In genomic region chr3:151895478-151895877, GRCh38 we compare ENCODE assay signal across 2 cellular contexts.
TF ChIP-seq lines count a peak whose summit lies in the region.

No MANE protein-coding gene starts in this region.

TF ChIP-seq in IMR-90, 13 proteins besides CTCF, POLR2A, EP300 and RAD21:
- TF ChIP-seq BHLHE40 (IDR thresholded peaks at IDR 0.05; ENCODE audit: low read depth, low read length) (no peak), MAZ (IDR thresholded peaks at IDR 0.05; ENCODE audit: borderline replicate concordance, low read depth, low read length) (no peak), RFX5 (IDR thresholded peaks at IDR 0.05; ENCODE audit: low read depth, low read length) (no peak), RCOR1 (IDR thresholded peaks at IDR 0.05; ENCODE audit: insufficient replicate concordance, low read length) (no peak), USF2 (IDR thresholded peaks at IDR 0.05; ENCODE audit: low read depth, low read length) (no peak), CHD1 (IDR thresholded peaks at IDR 0.05; ENCODE audit: low read depth, low read length) (no peak), MAFK (IDR thresholded peaks at IDR 0.05; ENCODE audit: low read depth, low read length) (no peak), CEBPB (IDR thresholded peaks at IDR 0.05; ENCODE audit: low read depth, low read length) (no peak), MXI1 (IDR thresholded peaks at IDR 0.05; ENCODE audit: borderline replicate concordance, low read depth, low read length) (no peak), SMC3 (IDR thresholded peaks at IDR 0.05; ENCODE audit: low read depth, low read length) (no peak), NFE2L2 (IDR thresholded peaks at IDR 0.05; ENCODE audit: low read depth, low read length) (no peak), ELK1 (IDR thresholded peaks at IDR 0.05; ENCODE audit: borderline replicate concordance, low read depth, low read length) (no peak), FOS (IDR thresholded peaks at IDR 0.05; ENCODE audit: low read depth, low read length) (no peak)

TF ChIP-seq in K562, 482 proteins besides CTCF, POLR2A, EP300 and RAD21:
- no peak for TF ChIP-seq RREB1 (CRISPR knock-in tag; IDR thresholded peaks at IDR 0.05)
- no peak for TF ChIP-seq MAX (CRISPR knock-in tag; IDR thresholded peaks at IDR 0.05)
- no peak for TF ChIP-seq MECOM (CRISPR knock-in tag; IDR thresholded peaks at IDR 0.05)
- TF ChIP-seq ZBTB1 (CRISPR knock-in tag; IDR thresholded peaks at IDR 0.05; ENCODE audit: borderline replicate concordance, low read depth): no peak
- no peak for TF ChIP-seq ZNF445 (CRISPR knock-in tag; IDR thresholded peaks at IDR 0.05; ENCODE audit: low read depth)
- TF ChIP-seq KLF13 (tag; IDR thresholded peaks at IDR 0.05; ENCODE audit: borderline replicate concordance, low read depth): no peak
- TF ChIP-seq E2F1 (CRISPR knock-in tag; IDR thresholded peaks at IDR 0.05): no peak
- TF ChIP-seq ZEB2 (IDR thresholded peaks at IDR 0.05): no peak
